1 cellular context compared by ENCODE assay signal in genomic region chr9:125143377-125144090, GRCh38.
A peak's percentile ranks its signal among the peaks of the same experiment; 100 is the strongest.
TF ChIP-seq lines count a peak whose summit lies in the region.

Gene SCAI, minus strand, starts transcription at chr9:125143528. Its CDS starts 91 bp downstream, at chr9:125143437.

TF ChIP-seq in SK-N-SH, 30 proteins besides CTCF, POLR2A, EP300 and RAD21 (continued from another document):
- peak; percentile 58; the same call in 1 of the 2 replicates for TF ChIP-seq SIN3A (IDR thresholded peaks at IDR 0.05; ENCODE audit: borderline replicate concordance, low read depth, low read length)
- no peak for TF ChIP-seq TEAD4 (IDR thresholded peaks at IDR 0.05; ENCODE audit: borderline replicate concordance, insufficient read depth)
- TF ChIP-seq ELF1 (IDR thresholded peaks at IDR 0.05): no peak
- no peak for TF ChIP-seq FOXJ3 (CRISPR knock-in tag; IDR thresholded peaks at IDR 0.05)
- peak; percentile 82 for TF ChIP-seq SMC3 (IDR thresholded peaks at IDR 0.05; ENCODE audit: low read depth, low read length)
- no peak for TF ChIP-seq USF2 (IDR thresholded peaks at IDR 0.05; ENCODE audit: borderline replicate concordance, low read depth, low read length)
- no peak for TF ChIP-seq GATA2 (CRISPR knock-in tag; IDR thresholded peaks at IDR 0.05)
- TF ChIP-seq GABPA (IDR thresholded peaks at IDR 0.05; ENCODE audit: low read depth): peak; percentile 31; the same call in 1 of the 2 replicates
- peak; percentile 69 for TF ChIP-seq TAF1 (IDR thresholded peaks at IDR 0.05; ENCODE audit: borderline replicate concordance, low read depth, low read length)
- no peak for TF ChIP-seq JUND (IDR thresholded peaks at IDR 0.05)
- TF ChIP-seq, protein P1, sequence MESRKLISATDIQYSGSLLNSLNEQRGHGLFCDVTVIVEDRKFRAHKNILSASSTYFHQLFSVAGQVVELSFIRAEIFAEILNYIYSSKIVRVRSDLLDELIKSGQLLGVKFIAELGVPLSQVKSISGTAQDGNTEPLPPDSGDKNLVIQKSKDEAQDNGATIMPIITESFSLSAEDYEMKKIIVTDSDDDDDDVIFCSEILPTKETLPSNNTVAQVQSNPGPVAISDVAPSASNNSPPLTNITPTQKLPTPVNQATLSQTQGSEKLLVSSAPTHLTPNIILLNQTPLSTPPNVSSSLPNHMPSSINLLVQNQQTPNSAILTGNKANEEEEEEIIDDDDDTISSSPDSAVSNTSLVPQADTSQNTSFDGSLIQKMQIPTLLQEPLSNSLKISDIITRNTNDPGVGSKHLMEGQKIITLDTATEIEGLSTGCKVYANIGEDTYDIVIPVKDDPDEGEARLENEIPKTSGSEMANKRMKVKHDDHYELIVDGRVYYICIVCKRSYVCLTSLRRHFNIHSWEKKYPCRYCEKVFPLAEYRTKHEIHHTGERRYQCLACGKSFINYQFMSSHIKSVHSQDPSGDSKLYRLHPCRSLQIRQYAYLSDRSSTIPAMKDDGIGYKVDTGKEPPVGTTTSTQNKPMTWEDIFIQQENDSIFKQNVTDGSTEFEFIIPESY (IDR thresholded peaks at IDR 0.05; ENCODE audit: borderline replicate concordance, low read depth): no peak
- TF ChIP-seq, protein P2, sequence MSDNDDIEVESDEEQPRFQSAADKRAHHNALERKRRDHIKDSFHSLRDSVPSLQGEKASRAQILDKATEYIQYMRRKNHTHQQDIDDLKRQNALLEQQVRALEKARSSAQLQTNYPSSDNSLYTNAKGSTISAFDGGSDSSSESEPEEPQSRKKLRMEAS (IDR thresholded peaks at IDR 0.05; ENCODE audit: low read depth): peak; percentile 66; the same call in 1 of the 2 replicates
- peak; percentile 90 for TF ChIP-seq CHD2 (IDR thresholded peaks at IDR 0.05; ENCODE audit: low read length, partially characterized antibody)
- no peak for TF ChIP-seq EZH2phosphoT487 (IDR thresholded peaks at IDR 0.05; ENCODE audit: borderline replicate concordance, low read depth)
- TF ChIP-seq FOXM1 (IDR thresholded peaks at IDR 0.05; ENCODE audit: low read depth): peak; percentile 39; the same call in 1 of the 2 replicates
- peak; percentile 50; the same call in 1 of the 2 replicates for TF ChIP-seq RCOR1 (IDR thresholded peaks at IDR 0.05; ENCODE audit: low read length)
- TF ChIP-seq TCF12 (IDR thresholded peaks at IDR 0.05): peak; percentile 33; the same call in 1 of the 2 replicates
- TF ChIP-seq, protein P3, sequence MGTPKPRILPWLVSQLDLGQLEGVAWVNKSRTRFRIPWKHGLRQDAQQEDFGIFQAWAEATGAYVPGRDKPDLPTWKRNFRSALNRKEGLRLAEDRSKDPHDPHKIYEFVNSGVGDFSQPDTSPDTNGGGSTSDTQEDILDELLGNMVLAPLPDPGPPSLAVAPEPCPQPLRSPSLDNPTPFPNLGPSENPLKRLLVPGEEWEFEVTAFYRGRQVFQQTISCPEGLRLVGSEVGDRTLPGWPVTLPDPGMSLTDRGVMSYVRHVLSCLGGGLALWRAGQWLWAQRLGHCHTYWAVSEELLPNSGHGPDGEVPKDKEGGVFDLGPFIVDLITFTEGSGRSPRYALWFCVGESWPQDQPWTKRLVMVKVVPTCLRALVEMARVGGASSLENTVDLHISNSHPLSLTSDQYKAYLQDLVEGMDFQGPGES (IDR thresholded peaks at IDR 0.05; ENCODE audit: low read depth, low read length): peak; percentile 84
TF ChIP-seq in SK-N-SH: peak in this region for 15.
